8 cellular contexts compared by ENCODE assay signal in genomic region chr7:150974468-150975391, GRCh38. TPM values are rescaled to one million over a fixed set of nuclear protein-coding genes. Genes with fewer than 3 reads are reported as not detected.
DNase-seq lines count a peak whose midpoint lies in the region; ATAC-seq and TF ChIP-seq lines count a peak whose summit lies in the region.

No MANE protein-coding gene starts in this region.

- peak overlapping the region; percentile 83 for H3K4me3 Mint-ChIP-seq in activated T-helper 1 cell treated with anti-CD3 and anti-CD28 coated beads, Interleukin-12 subunit alpha, Interleukin-12 subunit beta, Interleukin-2, Interleukin-4 antibody, amounts not matched to agents 30 ng/mL and 10 ng/mL and 1 ng/mL, durations not matched to agents 14 hours and 24 hours and 36 hours

- no peak overlapping the region for H2AK5ac ChIP-seq in trophoblast cell (ENCODE audit: low read length)

- H3K23ac ChIP-seq in trophoblast cell (ENCODE audit: low read length) = no peak overlapping the region

- intact Hi-C loops in activated T-helper 1 cell treated with anti-CD3 and anti-CD28 coated beads, Interleukin-12 subunit alpha, Interleukin-12 subunit beta, Interleukin-2, Interleukin-4 antibody, amounts not matched to agents 30 ng/mL and 10 ng/mL and 1 ng/mL, durations not matched to agents 14 hours and 24 hours and 36 hours (cut with micrococcal nuclease) = loop anchor here (1.0 to 5.0 kb wide), 3 partner anchors 8 to 54 kb away; partner anchors contain the start of gene ABCB8

- peak overlapping the region; percentile 78 for H3K4me2 ChIP-seq in trophoblast cell (ENCODE audit: low read length)

- H3K27ac Mint-ChIP-seq in activated T-helper 1 cell treated with anti-CD3 and anti-CD28 coated beads, Interleukin-12 subunit alpha, Interleukin-12 subunit beta, Interleukin-2, Interleukin-4 antibody, amounts not matched to agents 30 ng/mL and 10 ng/mL and 1 ng/mL, durations not matched to agents 14 hours and 24 hours and 36 hours = peak overlapping the region; percentile 58

- H3K4ac ChIP-seq in trophoblast cell (ENCODE audit: low read depth, low read length) = no peak overlapping the region

- H3K36me3 ChIP-seq in NT2/D1 (ENCODE audit: insufficient read depth, insufficient read length, low read length) (no peaks in the 10 kb centered on the region), trophoblast cell (ENCODE audit: control insufficient read depth in 1 of 2, insufficient read depth in 2 of 2, low read length in 2 of 2) (no peaks in the 10 kb centered on the region), urinary bladder (ENCODE audit: insufficient read depth) (no peaks in the 10 kb centered on the region)

- H3K36me3 Mint-ChIP-seq in activated T-helper 1 cell treated with anti-CD3 and anti-CD28 coated beads, Interleukin-12 subunit alpha, Interleukin-12 subunit beta, Interleukin-2, Interleukin-4 antibody, amounts not matched to agents 30 ng/mL and 10 ng/mL and 1 ng/mL, durations not matched to agents 14 hours and 24 hours and 36 hours (ENCODE audit: low read depth) = peaks cover 4% of the 10 kb centered on the region

- H3K4me1 ChIP-seq in NT2/D1 (ENCODE audit: insufficient read depth, insufficient read length) = peaks cover 26% of the 10 kb centered on the region
- no peaks in the 10 kb centered on the region for H3K4me1 ChIP-seq in foreskin keratinocyte
- H3K4me1 ChIP-seq in trophoblast cell (ENCODE audit: control insufficient read depth in 1 of 2, insufficient read depth in 2 of 2, low read length in 2 of 2) = peaks cover 16 to 18% of the 10 kb centered on the region in 2 experiments
- H3K4me1 ChIP-seq in urinary bladder (ENCODE audit: insufficient read depth) = no peaks in the 10 kb centered on the region

- H2BK12ac ChIP-seq in trophoblast cell (ENCODE audit: low read length) = no peak overlapping the region

- peak overlapping the region; percentile 47 for H2AFZ ChIP-seq in trophoblast cell (ENCODE audit: insufficient read depth, low read length, poor library complexity)

- no peak overlapping the region for H4K8ac ChIP-seq in trophoblast cell (ENCODE audit: low read depth, low read length)

- no peak overlapping the region for H2BK120ac ChIP-seq in trophoblast cell (ENCODE audit: insufficient read depth, low read length, poor library complexity)

- ATAC-seq in HG03045 (IDR thresholded peaks at IDR 0.05; ENCODE audit: unreplicated experiment) = peak; percentile 52
- peak; percentile 45 for ATAC-seq in foreskin keratinocyte

- H3K9me3 ChIP-seq in NT2/D1 (ENCODE audit: insufficient read depth, low read length) = no peaks in the 10 kb centered on the region
- peaks cover 7% of the 10 kb centered on the region for H3K9me3 ChIP-seq in trophoblast cell (ENCODE audit: insufficient read depth, low read depth, low read length)

- H3K27me3 Mint-ChIP-seq in activated T-helper 1 cell treated with anti-CD3 and anti-CD28 coated beads, Interleukin-12 subunit alpha, Interleukin-12 subunit beta, Interleukin-2, Interleukin-4 antibody, amounts not matched to agents 30 ng/mL and 10 ng/mL and 1 ng/mL, durations not matched to agents 14 hours and 24 hours and 36 hours (ENCODE audit: insufficient read depth) = peaks cover 25% of the 10 kb centered on the region

- peaks cover 29% of the 10 kb centered on the region for H3K4me1 Mint-ChIP-seq in activated T-helper 1 cell treated with anti-CD3 and anti-CD28 coated beads, Interleukin-12 subunit alpha, Interleukin-12 subunit beta, Interleukin-2, Interleukin-4 antibody, amounts not matched to agents 30 ng/mL and 10 ng/mL and 1 ng/mL, durations not matched to agents 14 hours and 24 hours and 36 hours (ENCODE audit: low read depth)

- H3K27me3 ChIP-seq in NT2/D1 (ENCODE audit: insufficient read depth, insufficient read length) (peaks cover 36% of the 10 kb centered on the region), foreskin keratinocyte (peaks cover 81% of the 10 kb centered on the region), trophoblast cell (ENCODE audit: insufficient read depth, low read length) (peaks cover 51% of the 10 kb centered on the region)

- peak; percentile 41 for TF ChIP-seq CTCF in foreskin keratinocyte (conservative IDR thresholded peaks at IDR 0.05)

- H3K4me3 ChIP-seq in NT2/D1 (ENCODE audit: insufficient read length, low read depth) (peak overlapping the region; percentile 66), trophoblast cell (ENCODE audit: low read depth, low read length) (peak overlapping the region; percentile 65), urinary bladder (ENCODE audit: low read depth, low read length) (peak overlapping the region; percentile 38)

- no peak overlapping the region for H3K14ac ChIP-seq in trophoblast cell (ENCODE audit: low read length)

- no peak overlapping the region for H4K12ac ChIP-seq in trophoblast cell (ENCODE audit: low read depth, low read length)

- H2BK5ac ChIP-seq in trophoblast cell (ENCODE audit: low read depth, low read length, poor library complexity) = no peak overlapping the region

- H3K79me2 ChIP-seq in trophoblast cell (ENCODE audit: control insufficient read depth, insufficient read depth, low read length, poor library complexity) = peaks cover 2% of the 10 kb centered on the region

- no CpG with 5 or more reads among the region's 89 CpGs for WGBS in trophoblast cell (ENCODE audit: extremely low coverage, insufficient coverage, insufficient read length)
- 5% methylated on average over 89 of the region's 89 CpGs for WGBS in urinary bladder

- no peaks in the 10 kb centered on the region for H3K9me3 Mint-ChIP-seq in activated T-helper 1 cell treated with anti-CD3 and anti-CD28 coated beads, Interleukin-12 subunit alpha, Interleukin-12 subunit beta, Interleukin-2, Interleukin-4 antibody, amounts not matched to agents 30 ng/mL and 10 ng/mL and 1 ng/mL, durations not matched to agents 14 hours and 24 hours and 36 hours

- peak overlapping the region; percentile 74 for H3K9ac ChIP-seq in NT2/D1 (ENCODE audit: insufficient read length, low read depth)
- H3K9ac ChIP-seq in trophoblast cell (ENCODE audit: low read length) = peak overlapping the region; percentile 16

- DNase-seq in NCI-H2227 (lab: John Stamatoyannopoulos, UW; ENCODE audit: unreplicated experiment) (peak; percentile 60), NCI-H2227 treated with DMSO at 0.1 percent for 48 hours (lab: John Stamatoyannopoulos, UW) (no peak), NT2/D1 (ENCODE audit: low read depth, low spot score) (no peak), foreskin keratinocyte (no peak), trophoblast cell (no peak)
- DNase-seq in activated T-helper 1 cell treated with anti-CD3 and anti-CD28 coated beads, Interleukin-12 subunit alpha, Interleukin-12 subunit beta, Interleukin-2, Interleukin-4 antibody, amounts not matched to agents 30 ng/mL and 10 ng/mL and 1 ng/mL, durations not matched to agents 14 hours and 24 hours and 36 hours (ENCODE audit: low spot score) = peak; percentile 73

- no peak overlapping the region for H4K91ac ChIP-seq in trophoblast cell (ENCODE audit: low read depth, low read length)

- no peak overlapping the region for H3K18ac ChIP-seq in trophoblast cell (ENCODE audit: low read length)

- no peak overlapping the region for H3K27ac ChIP-seq in foreskin keratinocyte
- H3K27ac ChIP-seq in trophoblast cell (ENCODE audit: low read depth, low read length) = no peak overlapping the region
- peak overlapping the region; percentile 11 for H3K27ac ChIP-seq in urinary bladder (ENCODE audit: low read depth)

- H3K79me1 ChIP-seq in trophoblast cell (ENCODE audit: low read length) = no peaks in the 10 kb centered on the region

RNA-seq across cellular contexts. Expression of gene KCNH2, which starts 3.4 kb away (rescaled TPM):
- total RNA-seq in activated T-helper 1 cell treated with anti-CD3 and anti-CD28 coated beads, Interleukin-12 subunit alpha, Interleukin-12 subunit beta, Interleukin-2, Interleukin-4 antibody, amounts not matched to agents 30 ng/mL and 10 ng/mL and 1 ng/mL, durations not matched to agents 14 hours and 24 hours and 36 hours = 0.20 and 0.49 TPM in 2 replicates
- not detected in 2 replicates for total RNA-seq in foreskin keratinocyte
- not detected in 2 replicates for polyA plus RNA-seq in foreskin keratinocyte
- 1.4 and 1.5 TPM in 2 replicates for polyA plus RNA-seq in trophoblast cell (2013)
- total RNA-seq in urinary bladder = 9.9 TPM
- 48.5 TPM for polyA plus RNA-seq in urinary bladder

RNA-seq across cellular contexts. Expression of gene NOS3, which starts 16.1 kb away (rescaled TPM):
- 12.2 and 12.8 TPM in 2 replicates for total RNA-seq in activated T-helper 1 cell treated with anti-CD3 and anti-CD28 coated beads, Interleukin-12 subunit alpha, Interleukin-12 subunit beta, Interleukin-2, Interleukin-4 antibody, amounts not matched to agents 30 ng/mL and 10 ng/mL and 1 ng/mL, durations not matched to agents 14 hours and 24 hours and 36 hours
- total RNA-seq in foreskin keratinocyte (3.4 and 5.3 TPM in 2 replicates), urinary bladder (6.0 TPM)
- polyA plus RNA-seq in foreskin keratinocyte (2.1 and 6.0 TPM in 2 replicates), urinary bladder (15.8 TPM)
- 3.1 and 3.4 TPM in 2 replicates for polyA plus RNA-seq in trophoblast cell (2013)

RNA-seq across cellular contexts. Expression of gene ATG9B, which starts 49.6 kb away (rescaled TPM):
- total RNA-seq in activated T-helper 1 cell treated with anti-CD3 and anti-CD28 coated beads, Interleukin-12 subunit alpha, Interleukin-12 subunit beta, Interleukin-2, Interleukin-4 antibody, amounts not matched to agents 30 ng/mL and 10 ng/mL and 1 ng/mL, durations not matched to agents 14 hours and 24 hours and 36 hours = 4.7 and 6.3 TPM in 2 replicates
- total RNA-seq in foreskin keratinocyte (0.18 and 0.31 TPM in 2 replicates), urinary bladder (not detected)
- polyA plus RNA-seq in foreskin keratinocyte (0.16 and 0.20 TPM in 2 replicates), urinary bladder (0.32 TPM)
- polyA plus RNA-seq in trophoblast cell (2013) = 27.9 and 32.3 TPM in 2 replicates

RNA-seq across cellular contexts. Expression of gene ABCB8, which starts 53.5 kb away (rescaled TPM):
- total RNA-seq in activated T-helper 1 cell treated with anti-CD3 and anti-CD28 coated beads, Interleukin-12 subunit alpha, Interleukin-12 subunit beta, Interleukin-2, Interleukin-4 antibody, amounts not matched to agents 30 ng/mL and 10 ng/mL and 1 ng/mL, durations not matched to agents 14 hours and 24 hours and 36 hours = 56.9 and 57.9 TPM in 2 replicates
- total RNA-seq in foreskin keratinocyte = 43.0 and 45.9 TPM in 2 replicates
- polyA plus RNA-seq in foreskin keratinocyte = 46.2 and 47.3 TPM in 2 replicates
- 21.2 and 23.5 TPM in 2 replicates for polyA plus RNA-seq in trophoblast cell (2013)
- 17.1 TPM for total RNA-seq in urinary bladder
- 19.4 TPM for polyA plus RNA-seq in urinary bladder

Comparison
In these comparisons a context has a peak if more than half of its experiments do, and no peak if none do; other contexts are left out.
1. DNase-seq: peak in NCI-H2227 (single experiment) and activated T-helper 1 cell treated with anti-CD3 and anti-CD28 coated beads, Interleukin-12 subunit alpha, Interleukin-12 subunit beta, Interleukin-2, Interleukin-4 antibody, amounts not matched to agents 30 ng/mL and 10 ng/mL and 1 ng/mL, durations not matched to agents 14 hours and 24 hours and 36 hours (single experiment); none in NCI-H2227 treated with DMSO at 0.1 percent for 48 hours (single experiment), NT2/D1 (single experiment), foreskin keratinocyte (0 of 2) and trophoblast cell (0 of 2).
2. Peak in every context shown above with its lines, with median percentiles within 50 percentile points of each other: H3K4me3 ChIP-seq.